29 cellular contexts compared by ENCODE assay signal in the genomic region with DNA sequence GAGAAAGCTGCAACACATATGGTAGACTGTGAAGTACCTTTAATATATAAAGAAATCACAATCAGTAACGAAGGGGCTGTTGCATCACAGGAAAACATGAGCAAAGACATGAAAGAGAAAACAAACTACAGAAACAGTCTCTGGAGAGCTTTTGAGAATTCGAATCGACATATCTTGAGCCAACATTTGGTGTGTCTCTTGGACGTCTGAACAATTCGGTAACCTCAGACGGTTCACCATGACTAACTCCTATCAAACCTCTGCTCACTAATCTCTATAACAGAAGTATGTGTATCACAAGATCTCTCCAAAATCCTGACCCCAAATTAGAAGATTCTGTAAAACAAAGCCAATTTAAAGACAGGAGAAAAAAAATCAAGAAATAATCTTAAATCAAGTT.
"Had no signal": no experiment of that assay in that cellular context is flagged by ENCODE, and none has a peak within 500 bp of the region (broad histone marks: within the 10 kb centered on the region; RNA-seq: fewer than 3 reads in every experiment).

No MANE protein-coding gene starts in this region.

- H3K9me3 ChIP-seq: neutrophil, psoas muscle, right lobe of liver, thoracic aorta, thyroid gland, tibial nerve, upper lobe of left lung, vagina had no signal

- ATAC-seq: naive thymus-derived CD4-positive, alpha-beta T cell; natural killer cell; psoas muscle; right cardiac atrium; right lobe of liver; stimulated activated memory B cell treated with anti-CD40 and anti-IgM and Interleukin-4, amounts not matched to agents 10 μg/mL and 1 μg/mL and 100 μg/mL, for 72 hours; stimulated activated naive CD8-positive, alpha-beta T cell treated with anti-CD3 and anti-CD28 coated beads, Interleukin-15, amount 100 ng/mL, for 72 hours; stimulated activated naive CD8-positive, alpha-beta T cell treated with anti-CD3 and anti-CD28 coated beads, Interleukin-15, Interleukin-2, amounts not matched to agents 100 U/mL and 50 U/mL, for 24 hours had no signal

- H3K9ac ChIP-seq: parathyroid adenoma had no signal

- H3K27ac ChIP-seq: neutrophil, parathyroid adenoma, psoas muscle, right lobe of liver, sigmoid colon, thoracic aorta, thyroid gland, tibial nerve, upper lobe of left lung, vagina had no signal

- H3K27me3 ChIP-seq: neutrophil, right lobe of liver, sigmoid colon, thyroid gland, tibial nerve, upper lobe of left lung, vagina had no signal

- H3K4me3 ChIP-seq: psoas muscle, right lobe of liver, sigmoid colon, thoracic aorta, thyroid gland, tibial nerve, upper lobe of left lung, vagina had no signal

- H3K4me3 Mint-ChIP-seq: naive thymus-derived CD4-positive, alpha-beta T cell; natural killer cell; nephron progenitor cell; neural crest cell; stimulated activated memory B cell treated with anti-CD40 and anti-IgM and Interleukin-4, amounts not matched to agents 10 μg/mL and 1 μg/mL and 100 μg/mL, for 72 hours; stimulated activated naive CD8-positive, alpha-beta T cell treated with anti-CD3 and anti-CD28 coated beads, Interleukin-15, amount 100 ng/mL, for 72 hours had no signal

- H3K4me1 ChIP-seq: parathyroid adenoma, psoas muscle, right lobe of liver, tibial nerve, upper lobe of left lung, vagina had no signal

- H3K79me2 ChIP-seq: parathyroid adenoma had no signal

- H3K27me3 Mint-ChIP-seq: progenitor cell of endocrine pancreas; stimulated activated memory B cell treated with anti-CD40 and anti-IgM and Interleukin-4, amounts not matched to agents 10 μg/mL and 1 μg/mL and 100 μg/mL, for 72 hours had no signal

- H3K4me1 Mint-ChIP-seq: naive thymus-derived CD4-positive, alpha-beta T cell; natural killer cell; stimulated activated memory B cell treated with anti-CD40 and anti-IgM and Interleukin-4, amounts not matched to agents 10 μg/mL and 1 μg/mL and 100 μg/mL, for 72 hours; stimulated activated naive CD8-positive, alpha-beta T cell treated with anti-CD3 and anti-CD28 coated beads, Interleukin-15, amount 100 ng/mL, for 72 hours had no signal

- H3K9me3 Mint-ChIP-seq: natural killer cell; nephron progenitor cell; neural crest cell; stimulated activated memory B cell treated with anti-CD40 and anti-IgM and Interleukin-4, amounts not matched to agents 10 μg/mL and 1 μg/mL and 100 μg/mL, for 72 hours; stimulated activated naive CD8-positive, alpha-beta T cell treated with anti-CD3 and anti-CD28 coated beads, Interleukin-15, amount 100 ng/mL, for 72 hours had no signal

- H3K36me3 Mint-ChIP-seq: naive thymus-derived CD4-positive, alpha-beta T cell; natural killer cell; stimulated activated memory B cell treated with anti-CD40 and anti-IgM and Interleukin-4, amounts not matched to agents 10 μg/mL and 1 μg/mL and 100 μg/mL, for 72 hours had no signal

- H3K27ac Mint-ChIP-seq: naive thymus-derived CD4-positive, alpha-beta T cell; natural killer cell; nephron progenitor cell; progenitor cell of endocrine pancreas; stimulated activated memory B cell treated with anti-CD40 and anti-IgM and Interleukin-4, amounts not matched to agents 10 μg/mL and 1 μg/mL and 100 μg/mL, for 72 hours; stimulated activated naive CD8-positive, alpha-beta T cell treated with anti-CD3 and anti-CD28 coated beads, Interleukin-15, amount 100 ng/mL, for 72 hours had no signal

- FAIRE-seq: small intestine, urothelium cell line had no signal

- H2AFZ ChIP-seq: parathyroid adenoma had no signal

- DNase-seq: naive thymus-derived CD4-positive, alpha-beta T cell; natural killer cell; nephron progenitor cell; nucleus accumbens; posterior cingulate gyrus; psoas muscle; right cardiac atrium; right lobe of liver; sigmoid colon; small intestine; stimulated activated CD4-positive, alpha-beta T cell treated with anti-CD3 and anti-CD28 coated beads, Interleukin-15, amount 100 ng/mL, for 24 hours; stimulated activated CD4-positive, alpha-beta T cell treated with anti-CD3 and anti-CD28 coated beads, Interleukin-2, amount 100 ng/mL, for 24 hours; stimulated activated CD4-positive, alpha-beta T cell treated with anti-CD3 and anti-CD28 coated beads, Interleukin-2, amount 100 ng/mL, for 48 hours; stimulated activated CD4-positive, alpha-beta T cell treated with anti-CD3 and anti-CD28 coated beads, Interleukin-4, amount 100 ng/mL, for 4 hours; stimulated activated CD8-positive, alpha-beta memory T cell treated with anti-CD3 and anti-CD28 coated beads, Interleukin-4, amount 100 ng/mL, for 48 hours; stimulated activated naive CD4-positive, alpha-beta T cell; stimulated activated naive CD8-positive, alpha-beta T cell treated with anti-CD3 and anti-CD28 coated beads, Interleukin-15, amount 100 ng/mL, for 72 hours; stimulated activated naive CD8-positive, alpha-beta T cell treated with anti-CD3 and anti-CD28 coated beads, Interleukin-15, Interleukin-2, amounts not matched to agents 100 U/mL and 50 U/mL, for 24 hours; thyroid gland; upper lobe of left lung had no signal

- H3K36me3 ChIP-seq: neutrophil, right lobe of liver, sigmoid colon, thoracic aorta, thyroid gland, tibial nerve, upper lobe of left lung, vagina had no signal
